Comparison of ENCODE assay signal across 7 cellular contexts in genomic region chr22:49781886-49782285, GRCh38. TPM values are rescaled to one million over a fixed set of nuclear protein-coding genes. Genes with fewer than 3 reads are reported as not detected.
DNase-seq lines count a peak whose midpoint lies in the region; ATAC-seq and TF ChIP-seq lines count a peak whose summit lies in the region.
"Not testable (repeated sequence)": the region's sequence is repeated elsewhere in the genome, so short reads cannot be mapped to it uniquely, and the experiment has no call there.

No MANE protein-coding gene starts in this region.

- H3K4me2 ChIP-seq in GM23338: not testable (repeated sequence)

- H2AFZ ChIP-seq in GM23338: not testable (repeated sequence)

- not testable (repeated sequence) for ATAC-seq in GM23338; activated CD8-positive, alpha-beta memory T cell treated with anti-CD3 and anti-CD28 coated beads, Interleukin-2, amount 10 ng/mL, durations not matched to agents 7 days and 5 days; right cardiac atrium; psoas muscle

- intact Hi-C loops in right cardiac atrium (cut with DNase I); psoas muscle (cut with DNase I): not testable (repeated sequence)

- not testable (repeated sequence) for H3K4me1 ChIP-seq in GM23338 (ENCODE audit: insufficient read depth); right cardiac atrium (ENCODE audit: control insufficient read depth, insufficient read depth, low read length)
- H3K4me1 ChIP-seq in psoas muscle: peaks cover 43% of the 10 kb centered on the region

- H3K9me2 ChIP-seq in GM23338 (ENCODE audit: insufficient read depth): not testable (repeated sequence)

- not testable (repeated sequence) for TF ChIP-seq CTCF in GM23338 (conservative IDR thresholded peaks at IDR 0.05; ENCODE audit: low read depth in 2 of 2); chondrocyte (IDR thresholded peaks at IDR 0.05); psoas muscle (IDR thresholded peaks at IDR 0.05)

- H3K9me3 ChIP-seq in right cardiac atrium (ENCODE audit: control insufficient read depth, low read length); psoas muscle: not testable (repeated sequence)

- WGBS in right cardiac atrium: 96% methylated on average over 21 of the region's 21 CpGs
- 95 to 96% (median 96%) methylated on average over 21 of the region's 21 CpGs for WGBS in psoas muscle, 3 donors

- H4K20me1 ChIP-seq in GM23338 (replicated peaks; ENCODE audit: insufficient read depth): peaks cover 15% of the 10 kb centered on the region

- not testable (repeated sequence) for H3K36me3 ChIP-seq in GM23338 (ENCODE audit: insufficient read depth)
- peaks cover 0 to 33% of the 10 kb centered on the region in 2 donors for H3K36me3 ChIP-seq in psoas muscle (ENCODE audit: insufficient read depth in 1 of 2, low read depth in 1 of 2)

- not testable (repeated sequence) for H3K27me3 ChIP-seq in GM23338 (ENCODE audit: insufficient read depth); right cardiac atrium (ENCODE audit: control insufficient read depth, insufficient read depth); psoas muscle (ENCODE audit: insufficient read depth in 3 of 3, low read length in 2 of 3)

- H3K36me3 Mint-ChIP-seq in GM23338 (ENCODE audit: low read depth): peaks cover 53% of the 10 kb centered on the region
- peaks cover 15% of the 10 kb centered on the region for H3K36me3 Mint-ChIP-seq in T-helper 1 cell treated with Interleukin-12 subunit alpha and Interleukin-12 subunit beta and Interleukin-4 antibody, amounts not matched to agents 30 μg/mL and 1 μg/mL, for 36 hours (ENCODE audit: low read depth)
- H3K36me3 Mint-ChIP-seq in activated CD4-positive, alpha-beta T cell treated with anti-CD3 and anti-CD28 coated beads, Interleukin-2, amount 10 ng/mL, durations not matched to agents 7 days and 5 days (ENCODE audit: low read depth): peaks cover 33% of the 10 kb centered on the region
- peaks cover 19% of the 10 kb centered on the region for H3K36me3 Mint-ChIP-seq in activated CD8-positive, alpha-beta memory T cell treated with anti-CD3 and anti-CD28 coated beads, Interleukin-2, amount 10 ng/mL, durations not matched to agents 7 days and 5 days
- not testable (repeated sequence) for H3K36me3 Mint-ChIP-seq in chondrocyte (ENCODE audit: low read depth)

- H3K9me3 Mint-ChIP-seq in GM23338; T-helper 1 cell treated with Interleukin-12 subunit alpha and Interleukin-12 subunit beta and Interleukin-4 antibody, amounts not matched to agents 30 μg/mL and 1 μg/mL, for 36 hours; activated CD4-positive, alpha-beta T cell treated with anti-CD3 and anti-CD28 coated beads, Interleukin-2, amount 10 ng/mL, durations not matched to agents 7 days and 5 days; activated CD8-positive, alpha-beta memory T cell treated with anti-CD3 and anti-CD28 coated beads, Interleukin-2, amount 10 ng/mL, durations not matched to agents 7 days and 5 days (ENCODE audit: low read depth); chondrocyte (ENCODE audit: low read depth): not testable (repeated sequence)

- not testable (repeated sequence) for H3K27me3 Mint-ChIP-seq in GM23338 (ENCODE audit: insufficient read depth, low read depth, poor library complexity); T-helper 1 cell treated with Interleukin-12 subunit alpha and Interleukin-12 subunit beta and Interleukin-4 antibody, amounts not matched to agents 30 μg/mL and 1 μg/mL, for 36 hours (ENCODE audit: low read depth); activated CD4-positive, alpha-beta T cell treated with anti-CD3 and anti-CD28 coated beads, Interleukin-2, amount 10 ng/mL, durations not matched to agents 7 days and 5 days; activated CD8-positive, alpha-beta memory T cell treated with anti-CD3 and anti-CD28 coated beads, Interleukin-2, amount 10 ng/mL, durations not matched to agents 7 days and 5 days; chondrocyte (ENCODE audit: low read depth)

- DNase-seq in GM23338 (ENCODE audit: low spot score); activated CD4-positive, alpha-beta T cell treated with anti-CD3 and anti-CD28 coated beads, Interleukin-2, amount 10 ng/mL, durations not matched to agents 7 days and 5 days; activated CD8-positive, alpha-beta memory T cell treated with anti-CD3 and anti-CD28 coated beads, Interleukin-2, amount 10 ng/mL, durations not matched to agents 7 days and 5 days: not testable (repeated sequence)
- DNase-seq in chondrocyte (ENCODE audit: low spot score): peak; percentile 77
- peak in 2 of 3 donors; percentile 33 to 40 for DNase-seq in right cardiac atrium
- peak; percentile 7 to 32 for DNase-seq in psoas muscle

- H3K4me3 ChIP-seq in GM23338; right cardiac atrium (ENCODE audit: low read length); psoas muscle: not testable (repeated sequence)

- CTCF ChIA-PET in activated CD4-positive, alpha-beta T cell treated with anti-CD3 and anti-CD28 coated beads, Interleukin-2, amount 10 ng/mL, durations not matched to agents 7 days and 5 days (lab: Charles Lee); activated CD8-positive, alpha-beta memory T cell treated with anti-CD3 and anti-CD28 coated beads, Interleukin-2, amount 10 ng/mL, durations not matched to agents 7 days and 5 days (lab: Charles Lee): not testable (repeated sequence)

- POLR2A ChIA-PET in activated CD4-positive, alpha-beta T cell treated with anti-CD3 and anti-CD28 coated beads, Interleukin-2, amount 10 ng/mL, durations not matched to agents 7 days and 5 days (lab: Charles Lee): not testable (repeated sequence)

- H3K4me3 Mint-ChIP-seq in GM23338; T-helper 1 cell treated with Interleukin-12 subunit alpha and Interleukin-12 subunit beta and Interleukin-4 antibody, amounts not matched to agents 30 μg/mL and 1 μg/mL, for 36 hours; activated CD4-positive, alpha-beta T cell treated with anti-CD3 and anti-CD28 coated beads, Interleukin-2, amount 10 ng/mL, durations not matched to agents 7 days and 5 days; chondrocyte (ENCODE audit: unreplicated experiment): not testable (repeated sequence)
- H3K4me3 Mint-ChIP-seq in activated CD8-positive, alpha-beta memory T cell treated with anti-CD3 and anti-CD28 coated beads, Interleukin-2, amount 10 ng/mL, durations not matched to agents 7 days and 5 days: peak overlapping the region; percentile 54

- not testable (repeated sequence) for H3K27ac ChIP-seq in GM23338 (ENCODE audit: low read depth); right cardiac atrium (ENCODE audit: low read length); psoas muscle

- peaks cover 16% of the 10 kb centered on the region for H3K4me1 Mint-ChIP-seq in GM23338
- not testable (repeated sequence) for H3K4me1 Mint-ChIP-seq in T-helper 1 cell treated with Interleukin-12 subunit alpha and Interleukin-12 subunit beta and Interleukin-4 antibody, amounts not matched to agents 30 μg/mL and 1 μg/mL, for 36 hours (ENCODE audit: low read depth); chondrocyte (ENCODE audit: low read depth)
- H3K4me1 Mint-ChIP-seq in activated CD4-positive, alpha-beta T cell treated with anti-CD3 and anti-CD28 coated beads, Interleukin-2, amount 10 ng/mL, durations not matched to agents 7 days and 5 days: peaks cover 24% of the 10 kb centered on the region
- H3K4me1 Mint-ChIP-seq in activated CD8-positive, alpha-beta memory T cell treated with anti-CD3 and anti-CD28 coated beads, Interleukin-2, amount 10 ng/mL, durations not matched to agents 7 days and 5 days: peaks cover 34% of the 10 kb centered on the region

- H3F3A ChIP-seq in GM23338 (replicated peaks; ENCODE audit: low read depth): not testable (repeated sequence)

- H3K27ac Mint-ChIP-seq in GM23338: peak overlapping the region; percentile 80
- H3K27ac Mint-ChIP-seq in T-helper 1 cell treated with Interleukin-12 subunit alpha and Interleukin-12 subunit beta and Interleukin-4 antibody, amounts not matched to agents 30 μg/mL and 1 μg/mL, for 36 hours: peak overlapping the region; percentile 52
- H3K27ac Mint-ChIP-seq in activated CD4-positive, alpha-beta T cell treated with anti-CD3 and anti-CD28 coated beads, Interleukin-2, amount 10 ng/mL, durations not matched to agents 7 days and 5 days: peak overlapping the region; percentile 78
- peak overlapping the region; percentile 72 for H3K27ac Mint-ChIP-seq in activated CD8-positive, alpha-beta memory T cell treated with anti-CD3 and anti-CD28 coated beads, Interleukin-2, amount 10 ng/mL, durations not matched to agents 7 days and 5 days
- H3K27ac Mint-ChIP-seq in chondrocyte (ENCODE audit: unreplicated experiment): not testable (repeated sequence)

- peaks cover 66% of the 10 kb centered on the region for H3K79me2 ChIP-seq in GM23338 (replicated peaks; ENCODE audit: insufficient read depth)

RNA-seq across cellular contexts. Expression of gene BRD1, which starts 45.8 kb away (rescaled TPM):
- 33.8 and 36.1 TPM in 2 replicates for total RNA-seq in GM23338 (2014; rRNA removed; shearing (Covaris generic))
- polyA plus RNA-seq in GM23338 (2016; fragmentation: Nextera tagmentation; extraction: Ambion mirVana) (12.3 and 13.1 TPM in 2 replicates), right cardiac atrium (16.3 TPM), psoas muscle (10 to 100 TPM in 2 of 3 donors, 1 to 10 TPM in 1; 7.9 to 12.8 (median 10.1) TPM)
- 10 to 100 TPM; 46.9 to 49.2 TPM for total RNA-seq in activated CD4-positive, alpha-beta T cell treated with anti-CD3 and anti-CD28 coated beads, Interleukin-2, amount 10 ng/mL, durations not matched to agents 7 days and 5 days
- 10 to 100 TPM; 49.9 to 56.6 TPM for total RNA-seq in activated CD8-positive, alpha-beta memory T cell treated with anti-CD3 and anti-CD28 coated beads, Interleukin-2, amount 10 ng/mL, durations not matched to agents 7 days and 5 days
- total RNA-seq in chondrocyte (27.7 to 29.5 TPM (median 29.5 TPM) in 3 replicates), right cardiac atrium (10 to 100 TPM; 17.7 to 19.4 (median 18.3) TPM), psoas muscle (10 to 100 TPM; 16.9 to 22.9 (median 20.3) TPM)
